21 cellular contexts compared by ENCODE assay signal in genomic region chr13:113397606-113398425, GRCh38. TPM values are rescaled to one million over a fixed set of nuclear protein-coding genes. Genes with fewer than 3 reads are reported as not detected.
DNase-seq lines count a peak whose midpoint lies in the region; ATAC-seq, FAIRE-seq and TF ChIP-seq lines count a peak whose summit lies in the region.
"Had no signal": no experiment of that assay in that cellular context is flagged by ENCODE, and none has a peak within 500 bp of the region (broad histone marks: within the 10 kb centered on the region; RNA-seq: fewer than 3 reads in every experiment).

No MANE protein-coding gene starts in this region.

- 84% methylated on average over 19 of the region's 20 CpGs for WGBS in SK-N-SH (ENCODE audit: low lambda C conversion rate)

- H3K36me3 Mint-ChIP-seq in progenitor cell of endocrine pancreas (ENCODE audit: insufficient read depth), result no peaks in the 10 kb centered on the region
- H3K36me3 Mint-ChIP-seq: activated CD4-positive, alpha-beta memory T cell treated with anti-CD3 and anti-CD28 coated beads for 36 hours; naive thymus-derived CD4-positive, alpha-beta T cell had no signal

- no peak overlapping the region for H3K9ac ChIP-seq in SK-N-SH

- no peak for TF ChIP-seq POLR2A in Peyer's patch (IDR thresholded peaks at IDR 0.05)
- TF ChIP-seq POLR2A in GM12892 (IDR thresholded peaks at IDR 0.05; ENCODE audit: low read depth, low read length), result no peak

- no peaks in the 10 kb centered on the region for H3K79me2 ChIP-seq in SK-N-SH (ENCODE audit: insufficient read depth)

- no peak overlapping the region for H2AFZ ChIP-seq in SK-N-SH (ENCODE audit: low read depth)

- POLR2A ChIA-PET in SK-N-SH (lab: Yijun Ruan, JAX), result no interaction called here

- CTCF ChIA-PET in SK-N-SH (lab: Yijun Ruan, JAX), result no interaction called here

- ATAC-seq in SK-N-SH treated with all-trans-retinoic acid at 6 μM for 48 hours (no peak), left lobe of liver (no peak), GM19397 (IDR thresholded peaks at IDR 0.05; ENCODE audit: unreplicated experiment) (no peak)
- ATAC-seq: naive thymus-derived CD4-positive, alpha-beta T cell had no signal

- H3K4me3 Mint-ChIP-seq in progenitor cell of endocrine pancreas (ENCODE audit: low read depth), result no peak overlapping the region
- H3K4me3 Mint-ChIP-seq: activated CD4-positive, alpha-beta memory T cell treated with anti-CD3 and anti-CD28 coated beads for 36 hours; B cell; central memory CD8-positive, alpha-beta T cell; naive thymus-derived CD4-positive, alpha-beta T cell had no signal

- no peaks in the 10 kb centered on the region for H3K9me2 ChIP-seq in SK-N-SH

- H3K9me3 ChIP-seq in SK-N-SH (no peaks in the 10 kb centered on the region), Peyer's patch (no peaks in the 10 kb centered on the region)
- H3K9me3 ChIP-seq: uterus had no signal

- peak; percentile 1 for DNase-seq in SK-N-SH
- peak in 2 of 3 donors; percentile 29 to 38 for DNase-seq in Peyer's patch
- peak; percentile 38 for DNase-seq in left lobe of liver (ENCODE audit: low spot score)
- peak; percentile 40 for DNase-seq in progenitor cell of endocrine pancreas (ENCODE audit: low spot score, unreplicated experiment)
- no peak for DNase-seq in GM12892 (ENCODE audit: insufficient read length)
- no peak for DNase-seq in RPMI8226
- DNase-seq: 8988T; activated CD4-positive, alpha-beta memory T cell treated with anti-CD3 and anti-CD28 coated beads for 36 hours; activated naive CD4-positive, alpha-beta T cell treated with Interleukin-2 at 50 U/mL for 16 hours; activated T-cell treated with anti-CD3 and anti-CD28 coated beads for 4 hours; anterior cingulate cortex; KBM-7; MV-4-11; naive thymus-derived CD4-positive, alpha-beta T cell; NCI-H187 treated with DMSO at 0.1 percent for 48 hours; uterus had no signal

- H4K20me1 ChIP-seq in SK-N-SH (ENCODE audit: insufficient read depth), result no peaks in the 10 kb centered on the region

- no peaks in the 10 kb centered on the region for H3F3A ChIP-seq in SK-N-SH (replicated peaks; ENCODE audit: insufficient read depth)

- no peaks in the 10 kb centered on the region for H3K27me3 Mint-ChIP-seq in progenitor cell of endocrine pancreas
- H3K27me3 Mint-ChIP-seq: activated CD4-positive, alpha-beta memory T cell treated with anti-CD3 and anti-CD28 coated beads for 36 hours; central memory CD8-positive, alpha-beta T cell; naive thymus-derived CD4-positive, alpha-beta T cell had no signal

- H3K27me3 ChIP-seq in SK-N-SH (ENCODE audit: insufficient read depth) (no peaks in the 10 kb centered on the region), Peyer's patch (no peaks in the 10 kb centered on the region)
- H3K27me3 ChIP-seq: uterus had no signal

- no peaks in the 10 kb centered on the region for H3K9me3 Mint-ChIP-seq in progenitor cell of endocrine pancreas (ENCODE audit: low read depth)
- H3K9me3 Mint-ChIP-seq: activated CD4-positive, alpha-beta memory T cell treated with anti-CD3 and anti-CD28 coated beads for 36 hours; central memory CD8-positive, alpha-beta T cell; naive thymus-derived CD4-positive, alpha-beta T cell had no signal

- TF ChIP-seq RAD21 in SK-N-SH (IDR thresholded peaks at IDR 0.05; ENCODE audit: low read length), result no peak

- H3K27ac ChIP-seq in SK-N-SH (ENCODE audit: low read depth in 2 of 2, low read length in 1 of 2) (no peak overlapping the region), Peyer's patch (no peak overlapping the region)
- H3K27ac ChIP-seq: uterus had no signal

- no peak overlapping the region for H3K4me2 ChIP-seq in SK-N-SH

- TF ChIP-seq CTCF in SK-N-SH (IDR thresholded peaks at IDR 0.05) (no peak), Peyer's patch (IDR thresholded peaks at IDR 0.05) (no peak), progenitor cell of endocrine pancreas (IDR thresholded peaks at IDR 0.05; ENCODE audit: unreplicated experiment) (no peak)

- H3K4me3 ChIP-seq in SK-N-SH (ENCODE audit: low read depth in 2 of 2, low read length in 1 of 2), result no peak overlapping the region
- H3K4me3 ChIP-seq in Peyer's patch, result no peak overlapping the region
- H3K4me3 ChIP-seq: uterus had no signal

- peak overlapping the region; percentile 97 for H3K27ac Mint-ChIP-seq in progenitor cell of endocrine pancreas
- H3K27ac Mint-ChIP-seq: activated CD4-positive, alpha-beta memory T cell treated with anti-CD3 and anti-CD28 coated beads for 36 hours; B cell; naive thymus-derived CD4-positive, alpha-beta T cell had no signal

- TF ChIP-seq EP300 in SK-N-SH (IDR thresholded peaks at IDR 0.05; ENCODE audit: borderline replicate concordance in 1 of 2, low read depth in 1 of 2, low read length in 1 of 2), result no peak

- peaks cover 19% of the 10 kb centered on the region for H3K4me1 Mint-ChIP-seq in progenitor cell of endocrine pancreas (ENCODE audit: low read depth)

- FAIRE-seq in GM12892 (lab: Jason Lieb, UNC), result no peak

- H3K4me1 ChIP-seq in SK-N-SH (ENCODE audit: control insufficient read depth in 1 of 2, insufficient read depth in 2 of 2, low read depth in 1 of 2, low read length in 1 of 2), result peaks cover 7 to 9% of the 10 kb centered on the region in 2 experiments; a peak in 3 of 4 replicates
- H3K4me1 ChIP-seq in Peyer's patch, result peaks cover 0 to 14% (median 4%) of the 10 kb centered on the region in 4 donors
- H3K4me1 ChIP-seq: uterus had no signal

- H3K36me3 ChIP-seq in SK-N-SH (replicated peaks in 1 of 2; ENCODE audit: control insufficient read depth in 1 of 2, insufficient read depth in 2 of 2, low read length in 1 of 2) (no peaks in the 10 kb centered on the region), Peyer's patch (no peaks in the 10 kb centered on the region)
- H3K36me3 ChIP-seq: uterus had no signal

TF ChIP-seq in SK-N-SH, 30 proteins besides CTCF, POLR2A, EP300 and RAD21:
- no peak for TF ChIP-seq NFIC (IDR thresholded peaks at IDR 0.05; ENCODE audit: borderline replicate concordance)
- TF ChIP-seq GATA2 (CRISPR knock-in tag; IDR thresholded peaks at IDR 0.05), result no peak
- TF ChIP-seq FOXJ3 (CRISPR knock-in tag; IDR thresholded peaks at IDR 0.05), result no peak
- no peak for TF ChIP-seq MEF2A (IDR thresholded peaks at IDR 0.05; ENCODE audit: borderline replicate concordance, low read depth)

TF ChIP-seq in SK-N-SH treated with all-trans-retinoic acid at 6 μM for 48 hours, 23 proteins besides CTCF, POLR2A, EP300 and RAD21:
- TF ChIP-seq ZFP30 (CRISPR knock-in tag; IDR thresholded peaks at IDR 0.05), result no peak
- no peak for TF ChIP-seq ZNF565 (CRISPR knock-in tag; conservative IDR thresholded peaks at IDR 0.05; ENCODE audit: low read depth)
- TF ChIP-seq RARB (CRISPR knock-in tag; IDR thresholded peaks at IDR 0.05), result no peak
- no peak for TF ChIP-seq PPARA (CRISPR knock-in tag; IDR thresholded peaks at IDR 0.05; ENCODE audit: borderline replicate concordance)
- TF ChIP-seq TOX (CRISPR knock-in tag; IDR thresholded peaks at IDR 0.05; ENCODE audit: borderline replicate concordance), result no peak
- TF ChIP-seq, protein P1, sequence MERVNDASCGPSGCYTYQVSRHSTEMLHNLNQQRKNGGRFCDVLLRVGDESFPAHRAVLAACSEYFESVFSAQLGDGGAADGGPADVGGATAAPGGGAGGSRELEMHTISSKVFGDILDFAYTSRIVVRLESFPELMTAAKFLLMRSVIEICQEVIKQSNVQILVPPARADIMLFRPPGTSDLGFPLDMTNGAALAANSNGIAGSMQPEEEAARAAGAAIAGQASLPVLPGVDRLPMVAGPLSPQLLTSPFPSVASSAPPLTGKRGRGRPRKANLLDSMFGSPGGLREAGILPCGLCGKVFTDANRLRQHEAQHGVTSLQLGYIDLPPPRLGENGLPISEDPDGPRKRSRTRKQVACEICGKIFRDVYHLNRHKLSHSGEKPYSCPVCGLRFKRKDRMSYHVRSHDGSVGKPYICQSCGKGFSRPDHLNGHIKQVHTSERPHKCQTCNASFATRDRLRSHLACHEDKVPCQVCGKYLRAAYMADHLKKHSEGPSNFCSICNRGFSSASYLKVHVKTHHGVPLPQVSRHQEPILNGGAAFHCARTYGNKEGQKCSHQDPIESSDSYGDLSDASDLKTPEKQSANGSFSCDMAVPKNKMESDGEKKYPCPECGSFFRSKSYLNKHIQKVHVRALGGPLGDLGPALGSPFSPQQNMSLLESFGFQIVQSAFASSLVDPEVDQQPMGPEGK (CRISPR knock-in tag; IDR thresholded peaks at IDR 0.05; ENCODE audit: borderline replicate concordance), result no peak
- no peak for TF ChIP-seq CSRNP3 (CRISPR knock-in tag; IDR thresholded peaks at IDR 0.05)
- TF ChIP-seq TCF4 (CRISPR knock-in tag; IDR thresholded peaks at IDR 0.05; ENCODE audit: borderline replicate concordance), result no peak
- no peak for TF ChIP-seq BACH2 (CRISPR knock-in tag; IDR thresholded peaks at IDR 0.05; ENCODE audit: borderline replicate concordance)
- no peak for TF ChIP-seq ARNTL (CRISPR knock-in tag; IDR thresholded peaks at IDR 0.05; ENCODE audit: borderline replicate concordance, low read depth)
- TF ChIP-seq ZFP3 (CRISPR knock-in tag; IDR thresholded peaks at IDR 0.05), result no peak
- TF ChIP-seq GLIS3 (CRISPR knock-in tag; IDR thresholded peaks at IDR 0.05), result no peak
- TF ChIP-seq SNAI2 (CRISPR knock-in tag; IDR thresholded peaks at IDR 0.05), result no peak

RNA-seq across cellular contexts. Expression of gene GRTP1, which starts 33.9 kb away (rescaled TPM):
- 8.0 and 10.2 TPM in 2 replicates for polyA plus RNA-seq in SK-N-SH (2012; rRNA removed)
- polyA plus RNA-seq in SK-N-SH (2012; cell fraction: cytosol; rRNA removed), result 8.0 and 9.0 TPM in 2 replicates
- polyA plus RNA-seq in SK-N-SH (2012; cell fraction: nucleus; rRNA removed), result 15.9 and 16.6 TPM in 2 replicates
- total RNA-seq in Peyer's patch (100 to 1,000 TPM in 2 of 4 donors, 10 to 100 TPM in 2; 36.3 to 156 (median 97.9) TPM), left lobe of liver (38.3 TPM), progenitor cell of endocrine pancreas (22.6 and 26.1 TPM in 2 replicates)
- 1.0 TPM for polyA plus RNA-seq in GM12892 (2012; ENCODE audit: missing spikeins)
- total RNA-seq: B cell; T-helper 2 cell treated with Interferon-gamma antibody and Interleukin-4, amounts not matched to agents 100 ng/mL and 5 ng/mL, for 36 hours had no signal

RNA-seq across cellular contexts. Expression of gene ADPRHL1, which starts 55.5 kb away (rescaled TPM):
- 1.0 and 1.2 TPM in 2 replicates for polyA plus RNA-seq in SK-N-SH (2012; rRNA removed)
- 0.64 and 0.81 TPM in 2 replicates for polyA plus RNA-seq in SK-N-SH (2012; cell fraction: cytosol; rRNA removed)
- polyA plus RNA-seq in SK-N-SH (2012; cell fraction: nucleus; rRNA removed), result 4.6 and 4.9 TPM in 2 replicates
- 10 to 100 TPM in 1 of 4 donors, 1 to 10 TPM in 2, not detected in 1; 3.9 to 15.2 (median 5.8) TPM for total RNA-seq in Peyer's patch
- 1.2 TPM for total RNA-seq in left lobe of liver
- 5.2 and 6.8 TPM in 2 replicates for total RNA-seq in progenitor cell of endocrine pancreas
- polyA plus RNA-seq in GM12892 (2012; ENCODE audit: missing spikeins), result 0.98 TPM

Comparison
In these comparisons a context has a peak if more than half of its experiments do, and no peak if none do; other contexts are left out.
1. DNase-seq: peak in SK-N-SH (single experiment), Peyer's patch (2 of 3), left lobe of liver (single experiment) and progenitor cell of endocrine pancreas (single experiment); none in GM12892 (single experiment) and RPMI8226 (single experiment).